22 cellular contexts compared by ENCODE assay signal in genomic region chr5:157442989-157443619, GRCh38. TPM values are rescaled to one million over a fixed set of nuclear protein-coding genes. Genes with fewer than 3 reads are reported as not detected.
DNase-seq lines count a peak whose midpoint lies in the region; ATAC-seq, FAIRE-seq and TF ChIP-seq lines count a peak whose summit lies in the region.
"Had no signal": no experiment of that assay in that cellular context is flagged by ENCODE, and none has a peak within 500 bp of the region (broad histone marks: within the 10 kb centered on the region; RNA-seq: fewer than 3 reads in every experiment).

No MANE protein-coding gene starts in this region.

- H3K27me3 ChIP-seq in hepatocyte, result no peaks in the 10 kb centered on the region
- H3K27me3 ChIP-seq: esophagus squamous epithelium, SJCRH30, tibial artery had no signal

- H3K4me3 ChIP-seq in hepatocyte, result no peak overlapping the region
- H3K4me3 ChIP-seq: esophagus squamous epithelium, lung, psoas muscle, SJCRH30, tibial artery had no signal

- peak; percentile 49 for DNase-seq in NCI-H82 (lab: John Stamatoyannopoulos, UW)
- no peak for DNase-seq in NCI-H82 treated with DMSO at 0.1 percent for 48 hours (lab: John Stamatoyannopoulos, UW; ENCODE audit: unreplicated experiment)
- peak; percentile 75 for DNase-seq in NCI-H748 treated with DMSO at 0.1 percent for 48 hours (lab: John Stamatoyannopoulos, UW)
- no peak for DNase-seq in hepatocyte (ENCODE audit: low spot score)
- DNase-seq in sciatic nerve (ENCODE audit: low spot score), result no peak
- DNase-seq in H54 (ENCODE audit: insufficient read length, low spot score), result no peak
- no peak for DNase-seq in middle frontal gyrus (ENCODE audit: extremely low spot score, low spot score)
- no peak for DNase-seq in T1000 (lab: John Stamatoyannopoulos, UW)
- DNase-seq: activated CD4-positive, CD25-positive, alpha-beta regulatory T cell; cerebellar nuclear complex; effector CD8-positive, alpha-beta T cell; esophagus squamous epithelium; NCI-H510A treated with DMSO at 0.1 percent for 48 hours; OCI-M1; psoas muscle; SJCRH30; stimulated activated CD4-positive, alpha-beta T cell treated with anti-CD3 and anti-CD28 coated beads, Interleukin-12 subunit alpha, Interleukin-12 subunit beta, amount 100 ng/mL, for 4 hours; tibial artery had no signal

- peak; percentile 58 for ATAC-seq in sciatic nerve
- ATAC-seq: activated T-helper 17 cell treated with anti-CD3 and anti-CD28 coated beads, Interleukin-2, amount 50 U/mL, for 72 hours; natural killer cell treated with Interleukin-12 subunit alpha and Interleukin-12 subunit beta and Interleukin-15 and Interleukin-18, amount 100 ng/mL, for 72 hours; psoas muscle had no signal

- FAIRE-seq in H54 (lab: Jason Lieb, UNC), result no peak

- 52% methylated on average over 8 of the region's 8 CpGs for WGBS in hepatocyte (ENCODE audit: low lambda C conversion rate, missing lambda C conversion rate)

- intact Hi-C loops in sciatic nerve (cut with DNase I), result loop anchor here (10.0 kb wide), 1 partner anchor 272 kb away; no protein-coding TSS in a partner anchor

- H3K79me2 ChIP-seq in hepatocyte, result no peaks in the 10 kb centered on the region

- H3K9me3 ChIP-seq in hepatocyte (ENCODE audit: low read depth), result no peaks in the 10 kb centered on the region
- H3K9me3 ChIP-seq: esophagus squamous epithelium, psoas muscle, SJCRH30, tibial artery had no signal

- no peak for TF ChIP-seq CTCF in hepatocyte (IDR thresholded peaks at IDR 0.05; ENCODE audit: poor library complexity)

- peak overlapping the region; percentile 53 for H3K4me2 ChIP-seq in hepatocyte

- H2AFZ ChIP-seq in hepatocyte, result no peak overlapping the region

- H3K4me1 ChIP-seq in hepatocyte (ENCODE audit: insufficient read depth), result no peaks in the 10 kb centered on the region
- H3K4me1 ChIP-seq: psoas muscle, SJCRH30, tibial artery had no signal

- H3K27ac ChIP-seq in hepatocyte, result peak overlapping the region; percentile 19
- H3K27ac ChIP-seq: esophagus squamous epithelium, psoas muscle, SJCRH30, tibial artery had no signal

- no peaks in the 10 kb centered on the region for H4K20me1 ChIP-seq in hepatocyte (ENCODE audit: insufficient read depth, poor library complexity, severe bottlenecking)

- TF ChIP-seq POLR2A in H54 (IDR thresholded peaks at IDR 0.05; ENCODE audit: low read depth, low read length), result no peak

- no peaks in the 10 kb centered on the region for H3K36me3 ChIP-seq in hepatocyte (replicated peaks; ENCODE audit: insufficient read depth, low read depth)
- H3K36me3 ChIP-seq: esophagus squamous epithelium, SJCRH30, tibial artery had no signal

- H3K9me2 ChIP-seq in hepatocyte (replicated peaks; ENCODE audit: insufficient read depth), result no peaks in the 10 kb centered on the region

RNA-seq across cellular contexts. Expression of gene NIPAL4, which starts 16.9 kb away (rescaled TPM):
- total RNA-seq in hepatocyte (0.17 TPM in 1 of 2 replicates, not detected in the other), sciatic nerve (0.36 TPM)
- 0.37 and 1.0 TPM in 2 replicates for polyA plus RNA-seq in hepatocyte
- total RNA-seq: A673, SJCRH30 had no signal

Comparison
In these comparisons a context has a peak if more than half of its experiments do, and no peak if none do; other contexts are left out.
1. DNase-seq: peak in NCI-H82 (single experiment) and NCI-H748 treated with DMSO at 0.1 percent for 48 hours (single experiment); none in NCI-H82 treated with DMSO at 0.1 percent for 48 hours (single experiment), hepatocyte (single experiment), sciatic nerve (single experiment), H54 (single experiment), middle frontal gyrus (single experiment) and T1000 (single experiment).